ENCODE assay signal across 21 cellular contexts in the genomic region with DNA sequence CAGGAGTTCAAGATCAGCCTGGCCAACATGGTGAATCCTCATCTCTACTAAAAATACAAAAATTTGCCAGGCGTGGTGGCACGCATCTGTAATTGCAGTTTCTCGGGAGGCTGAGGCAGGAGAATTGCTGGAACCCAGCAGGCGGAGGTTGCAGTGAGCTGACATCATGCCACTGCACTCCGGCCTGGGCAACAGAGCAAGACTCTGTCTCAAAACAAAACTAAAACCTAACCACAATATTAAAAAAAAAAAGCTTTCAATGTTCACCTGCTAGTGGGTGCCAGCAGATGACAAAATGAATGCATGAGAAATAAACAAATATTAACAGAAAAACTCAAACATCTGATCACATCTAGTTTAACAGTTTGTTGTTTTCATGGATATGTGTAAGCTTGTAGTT.
DNase-seq lines count a peak whose midpoint lies in the region; ATAC-seq lines count a peak whose summit lies in the region.
"Had no signal": no experiment of that assay in that cellular context is flagged by ENCODE, and none has a peak within 500 bp of the region (broad histone marks: within the 10 kb centered on the region; RNA-seq: fewer than 3 reads in every experiment).

No MANE protein-coding gene starts in this region.

- H3K27ac Mint-ChIP-seq in stimulated activated memory B cell treated with anti-CD40 and anti-IgM and Interleukin-4, amounts not matched to agents 10 μg/mL and 1 μg/mL and 100 μg/mL, for 72 hours: peak overlapping the region; percentile 6
- H3K27ac Mint-ChIP-seq: CD14-positive monocyte, type B pancreatic cell had no signal

- peaks cover 12% of the 10 kb centered on the region for H3K36me3 Mint-ChIP-seq in stimulated activated memory B cell treated with anti-CD40 and anti-IgM and Interleukin-4, amounts not matched to agents 10 μg/mL and 1 μg/mL and 100 μg/mL, for 72 hours

- no peaks in the 10 kb centered on the region for H3K27me3 Mint-ChIP-seq in stimulated activated memory B cell treated with anti-CD40 and anti-IgM and Interleukin-4, amounts not matched to agents 10 μg/mL and 1 μg/mL and 100 μg/mL, for 72 hours
- H3K27me3 Mint-ChIP-seq: type B pancreatic cell had no signal

- ATAC-seq in activated CD4-positive, CD25-positive, alpha-beta regulatory T cell treated with anti-CD3 and anti-CD28 coated beads, Interleukin-2, amount 50 U/mL, for 24 hours: peak; percentile 46 to 52
- ATAC-seq in GM21528 (IDR thresholded peaks at IDR 0.05; ENCODE audit: low FRiP score, unreplicated experiment): peak; percentile 59
- ATAC-seq in HG03442 (IDR thresholded peaks at IDR 0.05; ENCODE audit: unreplicated experiment): peak; percentile 41
- peak; percentile 82 for ATAC-seq in stimulated activated memory B cell treated with anti-CD40 and anti-IgM and Interleukin-4, amounts not matched to agents 10 μg/mL and 1 μg/mL and 100 μg/mL, for 72 hours
- ATAC-seq: left ventricle myocardium superior had no signal

- H3K9me3 Mint-ChIP-seq in stimulated activated memory B cell treated with anti-CD40 and anti-IgM and Interleukin-4, amounts not matched to agents 10 μg/mL and 1 μg/mL and 100 μg/mL, for 72 hours: no peaks in the 10 kb centered on the region
- H3K9me3 Mint-ChIP-seq: CD14-positive monocyte, type B pancreatic cell had no signal

- DNase-seq in activated CD4-positive, CD25-positive, alpha-beta regulatory T cell (lab: John Stamatoyannopoulos, UW): no peak
- no peak for DNase-seq in stimulated activated CD4-positive, alpha-beta T cell treated with anti-CD3 and anti-CD28 coated beads, Interleukin-4, amount 100 ng/mL, for 1 hour
- DNase-seq in ecto neural progenitor cell (ENCODE audit: low spot score) (no peak), AG08396 (ENCODE audit: low spot score) (no peak)
- DNase-seq: 8988T; activated CD4-positive, alpha-beta T cell treated with anti-CD3 and anti-CD28 coated beads, Interleukin-2, amount 50 U/mL, for 48 hours; amygdala; DMS79 treated with DMSO at 0.1 percent for 48 hours; foreskin melanocyte; KBM-7; left ventricle myocardium superior; NCI-H1417 treated with DMSO at 0.1 percent for 48 hours; NCI-H345; stimulated activated naive CD4-positive, alpha-beta T cell; T-helper 9 cell had no signal

- H3K4me3 Mint-ChIP-seq in stimulated activated memory B cell treated with anti-CD40 and anti-IgM and Interleukin-4, amounts not matched to agents 10 μg/mL and 1 μg/mL and 100 μg/mL, for 72 hours: no peak overlapping the region
- H3K4me3 Mint-ChIP-seq: CD14-positive monocyte, type B pancreatic cell had no signal

- peaks cover 21% of the 10 kb centered on the region for H3K4me1 Mint-ChIP-seq in stimulated activated memory B cell treated with anti-CD40 and anti-IgM and Interleukin-4, amounts not matched to agents 10 μg/mL and 1 μg/mL and 100 μg/mL, for 72 hours
